In the genomic region with DNA sequence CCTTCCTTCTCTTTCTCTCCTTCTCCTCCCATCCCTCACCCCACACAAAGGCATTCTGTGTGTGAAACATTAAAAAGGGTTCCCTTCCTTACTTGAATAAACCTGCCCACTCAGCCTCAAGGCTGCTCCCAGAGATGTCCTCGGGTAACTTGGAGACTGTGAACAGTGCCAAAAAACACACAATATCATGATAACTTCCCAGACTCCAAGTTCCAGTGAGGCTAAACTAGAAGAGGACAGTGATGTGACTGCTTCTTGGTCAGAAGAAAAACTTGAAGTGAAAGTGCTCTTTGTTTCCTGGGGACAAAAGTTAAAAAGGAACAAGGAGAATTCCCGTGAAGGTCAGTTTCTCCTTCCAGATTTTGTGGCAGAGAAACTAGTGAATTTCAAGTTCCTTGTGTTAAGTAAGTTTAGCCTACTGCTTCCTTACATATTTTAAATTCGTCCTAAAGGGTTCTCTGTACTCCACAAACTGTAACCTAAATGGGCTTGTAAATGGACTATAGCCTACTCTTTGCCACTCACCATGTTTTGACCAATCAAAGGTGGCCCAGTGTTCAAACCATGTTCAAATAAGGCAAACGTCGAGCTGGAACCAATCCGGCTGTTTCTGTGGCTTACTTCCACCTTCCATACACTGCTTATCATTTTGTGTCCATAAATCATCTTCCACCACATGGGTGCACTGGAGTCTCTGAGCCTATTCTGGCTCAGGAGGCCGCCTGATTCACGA, we compare ENCODE assay signal across 12 cellular contexts. TPM values are rescaled to one million over a fixed set of nuclear protein-coding genes. Genes with fewer than 3 reads are reported as not detected.
DNase-seq lines count a peak whose midpoint lies in the region; ATAC-seq, FAIRE-seq and TF ChIP-seq lines count a peak whose summit lies in the region.
"Had no signal": no experiment of that assay in that cellular context is flagged by ENCODE, and none has a peak within 500 bp of the region (broad histone marks: within the 10 kb centered on the region; RNA-seq: fewer than 3 reads in every experiment).

No MANE protein-coding gene starts in this region.

- TF ChIP-seq CTCF in GM12878 (IDR thresholded peaks at IDR 0.05 in 2 of 3, conservative IDR thresholded peaks at IDR 0.05 in 1 of 3; ENCODE audit: control insufficient read depth in 2 of 3, extremely low read depth in 1 of 3, insufficient read depth in 1 of 3, low read depth in 3 of 3, low read length in 3 of 3) (no peak), left lung (IDR thresholded peaks at IDR 0.05) (no peak)

- H3K36me3 ChIP-seq in MG63: no peaks in the 10 kb centered on the region
- H3K36me3 ChIP-seq in GM12878 (ENCODE audit: control insufficient read depth in 2 of 2, insufficient read depth in 2 of 2, low read length in 1 of 2): no peaks in the 10 kb centered on the region
- H3K36me3 ChIP-seq in left lung: no peaks in the 10 kb centered on the region

- DNase-seq in A172 (ENCODE audit: low spot score) (peak; percentile 66), MG63 (peak; percentile 38), GM12878 (ENCODE audit: low read depth, low spot score) (no peak), left lung (no peak), SIG-M5 (lab: John Stamatoyannopoulos, UW) (no peak)
- no peak for DNase-seq in activated naive CD8-positive, alpha-beta T cell treated with anti-CD3 and anti-CD28 coated beads for 36 hours
- no peak for DNase-seq in natural killer cell treated with Interleukin-12 subunit alpha and Interleukin-12 subunit beta and Interleukin-15 and Interleukin-18, amount 100 ng/mL, for 72 hours (ENCODE audit: low spot score)
- DNase-seq: activated T-cell treated with anti-CD3 and anti-CD28 coated beads, Interleukin-2, amount 50 U/mL, for 4 hours; effector memory CD4-positive, alpha-beta T cell; NCI-H187 treated with DMSO at 0.1 percent for 48 hours had no signal

- H3K4me3 ChIP-seq in MG63 (0 out of 2 replicates have a peak overlapping the region, but pooled peaks have one; percentile 7), GM12878 (no peak overlapping the region), left lung (peak overlapping the region in 1 of 2 donors; percentile 2)

- intact Hi-C loops in GM12878 (cut with micrococcal nuclease; ENCODE audit: unreplicated experiment): no loop called here
- intact Hi-C loops in left lung (cut with DNase I): no loop called here

- H3K4me3 Mint-ChIP-seq in activated naive CD8-positive, alpha-beta T cell treated with anti-CD3 and anti-CD28 coated beads for 36 hours: no peak overlapping the region
- H3K4me3 Mint-ChIP-seq in natural killer cell treated with Interleukin-12 subunit alpha and Interleukin-12 subunit beta and Interleukin-15 and Interleukin-18, amount 100 ng/mL, for 72 hours: no peak overlapping the region
- H3K4me3 Mint-ChIP-seq: activated T-cell treated with anti-CD3 and anti-CD28 coated beads, Interleukin-2, amount 50 U/mL, for 4 hours; T-helper 2 cell treated with Interferon-gamma antibody and Interleukin-4, amounts not matched to agents 5 μg/mL and 100 μg/mL, for 36 hours had no signal

- no peaks in the 10 kb centered on the region for H4K20me1 ChIP-seq in GM12878 (ENCODE audit: control insufficient read depth, insufficient read depth)

- peak; percentile 36; the same call in 2 of the 3 replicates for ATAC-seq in GM12878
- peak; percentile 73 for ATAC-seq in left lung
- ATAC-seq in natural killer cell treated with Interleukin-12 subunit alpha and Interleukin-12 subunit beta and Interleukin-15 and Interleukin-18, amount 100 ng/mL, for 72 hours: no peak
- no peak for ATAC-seq in HG03460 (IDR thresholded peaks at IDR 0.05; ENCODE audit: unreplicated experiment)
- ATAC-seq: activated T-cell treated with anti-CD3 and anti-CD28 coated beads, Interleukin-2, amount 50 U/mL, for 4 hours had no signal

- peaks cover 5% of the 10 kb centered on the region for H3K27me3 Mint-ChIP-seq in activated naive CD8-positive, alpha-beta T cell treated with anti-CD3 and anti-CD28 coated beads for 36 hours
- peaks cover 17 to 34% of the 10 kb centered on the region in 2 donors for H3K27me3 Mint-ChIP-seq in natural killer cell treated with Interleukin-12 subunit alpha and Interleukin-12 subunit beta and Interleukin-15 and Interleukin-18, amount 100 ng/mL, for 72 hours

- H3K27ac Mint-ChIP-seq in activated naive CD8-positive, alpha-beta T cell treated with anti-CD3 and anti-CD28 coated beads for 36 hours: no peak overlapping the region
- H3K27ac Mint-ChIP-seq in natural killer cell treated with Interleukin-12 subunit alpha and Interleukin-12 subunit beta and Interleukin-15 and Interleukin-18, amount 100 ng/mL, for 72 hours: no peak overlapping the region
- H3K27ac Mint-ChIP-seq: T-helper 2 cell treated with Interferon-gamma antibody and Interleukin-4, amounts not matched to agents 5 μg/mL and 100 μg/mL, for 36 hours had no signal

- in situ Hi-C loops in GM12878 (cut with MboI): no loop called here

- H3K4me1 ChIP-seq in GM12878 (ENCODE audit: control insufficient read depth, insufficient read depth, low read length): no peaks in the 10 kb centered on the region
- no peaks in the 10 kb centered on the region for H3K4me1 ChIP-seq in left lung

- H3K9me3 Mint-ChIP-seq in activated naive CD8-positive, alpha-beta T cell treated with anti-CD3 and anti-CD28 coated beads for 36 hours: peaks cover 9% of the 10 kb centered on the region
- peaks cover 6% of the 10 kb centered on the region for H3K9me3 Mint-ChIP-seq in natural killer cell treated with Interleukin-12 subunit alpha and Interleukin-12 subunit beta and Interleukin-15 and Interleukin-18, amount 100 ng/mL, for 72 hours

- FAIRE-seq in GM12878 (lab: Jason Lieb, UNC): no peak

- H3K27me3 ChIP-seq in MG63 (no peaks in the 10 kb centered on the region), GM12878 (replicated peaks in 1 of 2; ENCODE audit: control insufficient read depth in 2 of 2, insufficient read depth in 2 of 2, low read length in 1 of 2) (no peaks in the 10 kb centered on the region), left lung (no peaks in the 10 kb centered on the region)

- POLR2A ChIA-PET in GM12878 (lab: Charles Lee): no interaction called here

- SMC1A ChIA-PET in GM12878 (lab: Charles Lee; ENCODE audit: uncharacterized antibody, unreplicated experiment): no interaction called here

- WGBS in GM12878 (ENCODE audit: insufficient coverage, insufficient replicate concordance, low lambda C conversion rate, missing lambda C conversion rate): 17% methylated on average over 8 of the region's 8 CpGs

- CTCF ChIA-PET in GM12878 (lab: Yijun Ruan, JAX): no interaction called here

- no peaks in the 10 kb centered on the region for H3K4me1 Mint-ChIP-seq in activated naive CD8-positive, alpha-beta T cell treated with anti-CD3 and anti-CD28 coated beads for 36 hours
- no peaks in the 10 kb centered on the region for H3K4me1 Mint-ChIP-seq in natural killer cell treated with Interleukin-12 subunit alpha and Interleukin-12 subunit beta and Interleukin-15 and Interleukin-18, amount 100 ng/mL, for 72 hours (ENCODE audit: low read depth in 2 of 2)

- no TSS peak for BruUV-seq in GM12878 (replicated peaks; lab: Mats Ljungman, UMichigan)

- H3K9ac ChIP-seq in GM12878 (ENCODE audit: control insufficient read depth, insufficient read depth, low read length): no peak overlapping the region

- no peak for TF ChIP-seq EP300 in GM12878 (IDR thresholded peaks at IDR 0.05; ENCODE audit: borderline replicate concordance in 1 of 2, control insufficient read depth in 1 of 2, low read depth in 2 of 2, low read length in 2 of 2)

- no peak overlapping the region for H3K27ac ChIP-seq in GM12878 (ENCODE audit: control insufficient read depth, insufficient read depth)
- H3K27ac ChIP-seq in left lung: peak overlapping the region; percentile 45 to 49

- H3K36me3 Mint-ChIP-seq in activated naive CD8-positive, alpha-beta T cell treated with anti-CD3 and anti-CD28 coated beads for 36 hours: peaks cover 7% of the 10 kb centered on the region
- H3K36me3 Mint-ChIP-seq in natural killer cell treated with Interleukin-12 subunit alpha and Interleukin-12 subunit beta and Interleukin-15 and Interleukin-18, amount 100 ng/mL, for 72 hours: peaks cover 15% of the 10 kb centered on the region

- no peak for TF ChIP-seq RAD21 in GM12878 (IDR thresholded peaks at IDR 0.05; ENCODE audit: insufficient read depth, low read depth, low read length)

- H3K9me3 ChIP-seq in MG63 (no peaks in the 10 kb centered on the region), GM12878 (replicated peaks; ENCODE audit: control insufficient read depth, insufficient read depth, low read length) (peaks cover 4% of the 10 kb centered on the region; the same call in 2 of the 3 replicates), left lung (peaks cover 0 to 11% of the 10 kb centered on the region in 2 donors)

- RAD21 ChIA-PET in GM12878 (lab: Charles Lee; ENCODE audit: unreplicated experiment): interaction anchor here (0.5 kb wide), 1 partner anchor 17 kb away, joined by 3 read pairs; no protein-coding TSS in a partner anchor

- no peaks in the 10 kb centered on the region for H3K79me2 ChIP-seq in GM12878 (ENCODE audit: control insufficient read depth, insufficient read depth, low read length)

- H3K4me2 ChIP-seq in GM12878 (ENCODE audit: control insufficient read depth, insufficient read depth): no peak overlapping the region

- no peak overlapping the region; the same call in 1 of the 2 replicates for H2AFZ ChIP-seq in GM12878 (ENCODE audit: control insufficient read depth, low read depth, low read length)

- no peak for TF ChIP-seq POLR2A in GM12878 (IDR thresholded peaks at IDR 0.05; ENCODE audit: low read depth, low read length)

RNA-seq across cellular contexts. Expression of gene TPRKB, which starts 20.5 kb away (rescaled TPM):
- total RNA-seq in A172 (2014; rRNA removed; shearing (Covaris generic)): 105 and 129 TPM in 2 replicates
- 48.1 and 60.8 TPM in 2 replicates for total RNA-seq in MG63 (2014; rRNA removed; shearing (Covaris generic); ENCODE audit: low replicate concordance)
- total RNA-seq in GM12878 (2013; cell fraction: nucleolus; rRNA removed): 17.4 and 18.7 TPM in 2 replicates
- total RNA-seq in GM12878 (2014; rRNA removed): 32.5 and 36.8 TPM in 2 replicates
- total RNA-seq in GM12878 (2014; rRNA removed; fragmentation: Illumina TruSeq; extraction: Trizol): 69.9 and 74.2 TPM in 2 replicates
- 23.6 and 28.1 TPM in 2 replicates for total RNA-seq in GM12878 (2021)
- polyA plus RNA-seq in GM12878 (2011; ENCODE audit: low read depth): 45.0 TPM
- polyA plus RNA-seq in GM12878 (2011; rRNA removed): 42.9 and 73.0 TPM in 2 replicates
- 21.6 and 21.8 TPM in 2 replicates for polyA plus RNA-seq in GM12878 (2011; cell fraction: cytosol; rRNA removed)
- polyA plus RNA-seq in GM12878 (2011; cell fraction: nucleus; rRNA removed): 10.7 and 13.7 TPM in 2 replicates
- polyA plus RNA-seq in GM12878 (2012): 42.6 and 62.5 TPM in 2 replicates
- 59.9 and 69.6 TPM in 2 replicates for polyA plus RNA-seq in GM12878 (2014; fragmentation: Illumina TruSeq; extraction: Trizol)
- 100 to 1,000 TPM; 116 to 124 TPM for polyA plus RNA-seq in GM12878 (2014; fragmentation: Nextera tagmentation; extraction: Ambion mirVana)
- 42.2 and 60.2 TPM in 2 replicates for polyA plus RNA-seq in GM12878 (2014; rRNA removed)
- 100 to 1,000 TPM; 122 to 129 TPM for polyA plus RNA-seq in GM12878 (2016; fragmentation: Nextera tagmentation; extraction: Ambion mirVana)
- polyA minus RNA-seq in GM12878 (2011; rRNA and poly(A)+ RNA removed): 6.1 and 9.4 TPM in 2 replicates
- 5.6 and 7.8 TPM in 2 replicates for polyA minus RNA-seq in GM12878 (2011; cell fraction: cytosol; rRNA and poly(A)+ RNA removed)
- polyA minus RNA-seq in GM12878 (2011; cell fraction: nucleus; rRNA and poly(A)+ RNA removed): 2.9 and 5.3 TPM in 2 replicates
- total RNA-seq in left lung: 10 to 100 TPM; 15.3 to 20.2 TPM
- total RNA-seq in activated naive CD8-positive, alpha-beta T cell treated with anti-CD3 and anti-CD28 coated beads for 36 hours: 10 to 100 TPM; 39.6 to 39.7 TPM
- total RNA-seq in natural killer cell treated with Interleukin-12 subunit alpha and Interleukin-12 subunit beta and Interleukin-15 and Interleukin-18, amount 100 ng/mL, for 72 hours: 10 to 100 TPM; 20.0 to 25.2 TPM

Comparison
In these comparisons a context has a peak if more than half of its experiments do, and no peak if none do; other contexts are left out.
1. DNase-seq: peak in A172 (single experiment) and MG63 (single experiment); none in GM12878 (single experiment), left lung (0 of 2), activated naive CD8-positive, alpha-beta T cell treated with anti-CD3 and anti-CD28 coated beads for 36 hours (single experiment), natural killer cell treated with Interleukin-12 subunit alpha and Interleukin-12 subunit beta and Interleukin-15 and Interleukin-18, amount 100 ng/mL, for 72 hours (single experiment) and SIG-M5 (single experiment).
2. ATAC-seq: peak in GM12878 (single experiment) and left lung (single experiment); none in natural killer cell treated with Interleukin-12 subunit alpha and Interleukin-12 subunit beta and Interleukin-15 and Interleukin-18, amount 100 ng/mL, for 72 hours (0 of 2) and HG03460 (single experiment).